In the genomic region with DNA sequence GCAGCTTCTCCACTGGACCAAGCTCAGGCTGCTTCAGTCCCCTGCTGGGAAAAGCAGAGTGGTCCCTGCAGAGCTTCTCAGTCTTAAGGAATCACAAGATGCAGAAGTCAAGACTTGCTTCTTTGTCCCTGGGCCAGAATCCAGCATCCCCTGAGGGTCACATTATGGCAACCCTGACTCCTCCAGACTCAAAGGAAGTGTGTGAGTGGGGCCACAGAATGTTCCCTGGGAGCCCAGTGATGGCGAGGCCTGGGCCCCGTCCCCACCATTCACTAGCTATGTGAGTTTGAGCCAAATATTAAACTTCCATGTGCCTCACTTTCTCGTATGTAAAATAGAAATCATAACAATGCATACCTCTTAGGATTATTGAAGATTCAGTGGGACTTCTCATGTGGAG, we compare ENCODE assay signal across 24 cellular contexts.
DNase-seq lines count a peak whose midpoint lies in the region; ATAC-seq and TF ChIP-seq lines count a peak whose summit lies in the region.
"Had no signal": no experiment of that assay in that cellular context is flagged by ENCODE, and none has a peak within 500 bp of the region (broad histone marks: within the 10 kb centered on the region; RNA-seq: fewer than 3 reads in every experiment).

No MANE protein-coding gene starts in this region.

- H3K4me1 Mint-ChIP-seq in nephron: peaks cover 53% of the 10 kb centered on the region
- H3K4me1 Mint-ChIP-seq: CD14-positive monocyte; CD4-positive, alpha-beta memory T cell; CD4-positive, CD25-positive, alpha-beta regulatory T cell; CD8-positive, alpha-beta memory T cell had no signal

- no peak overlapping the region for H3K4me3 ChIP-seq in mesenchymal stem cell (ENCODE audit: insufficient read depth in 1 of 2, low read depth in 1 of 2, low read length in 2 of 2)
- no peak overlapping the region for H3K4me3 ChIP-seq in osteoblast (ENCODE audit: insufficient read depth, low read length)
- no peak overlapping the region for H3K4me3 ChIP-seq in left lung
- H3K4me3 ChIP-seq: BLaER1, GM12878 had no signal

- TF ChIP-seq CTCF in nephron (IDR thresholded peaks at IDR 0.05; ENCODE audit: unreplicated experiment in 3 of 3) (no peak), osteoblast (IDR thresholded peaks at IDR 0.05; ENCODE audit: extremely low read depth, low read depth, low read length) (no peak), left lung (IDR thresholded peaks at IDR 0.05) (no peak)

- no peak overlapping the region for H3K23ac ChIP-seq in mesenchymal stem cell (ENCODE audit: low read length in 2 of 2)

- H4K20me1 ChIP-seq in osteoblast (ENCODE audit: insufficient read depth, low read length): no peaks in the 10 kb centered on the region
- H4K20me1 ChIP-seq: BLaER1 had no signal

- no peak overlapping the region for H2BK120ac ChIP-seq in mesenchymal stem cell (ENCODE audit: low read depth, low read length)

- no peak overlapping the region for H2BK12ac ChIP-seq in mesenchymal stem cell (ENCODE audit: low read length in 2 of 2)

- H3K4ac ChIP-seq in mesenchymal stem cell (ENCODE audit: low read depth in 1 of 2, low read length in 2 of 2): no peak overlapping the region

- DNase-seq in mesenchymal stem cell (no peak), osteoblast (ENCODE audit: insufficient read length, low spot score, missing footprints) (peak; percentile 42), left lung (no peak), posterior vena cava (ENCODE audit: low spot score) (no peak)
- DNase-seq: 8988T; ACHN; BE2C; C1 segment of cervical spinal cord; CD4-positive, alpha-beta memory T cell; CD4-positive, CD25-positive, alpha-beta regulatory T cell; CD8-positive, alpha-beta memory T cell; COR-L47; DMS 273 treated with DMSO at 0.1 percent for 48 hours; DMS153; DMS53; DMS79; DND-41; EL; GDM1 had no signal

- no peak overlapping the region for H3K9ac ChIP-seq in mesenchymal stem cell (ENCODE audit: low read length)
- H3K9ac ChIP-seq: BLaER1 had no signal

- H3K36me3 Mint-ChIP-seq in nephron (ENCODE audit: low read depth): no peaks in the 10 kb centered on the region
- H3K36me3 Mint-ChIP-seq: CD14-positive monocyte; CD4-positive, alpha-beta memory T cell; CD4-positive, CD25-positive, alpha-beta regulatory T cell; CD8-positive, alpha-beta memory T cell had no signal

- H3K4me1 ChIP-seq in mesenchymal stem cell (ENCODE audit: control insufficient read depth, insufficient read depth, low read depth, low read length): no peaks in the 10 kb centered on the region
- H3K4me1 ChIP-seq in osteoblast (ENCODE audit: insufficient read depth, low read length): no peaks in the 10 kb centered on the region
- H3K4me1 ChIP-seq in left lung: no peaks in the 10 kb centered on the region
- H3K4me1 ChIP-seq: BLaER1 had no signal

- H3K27ac ChIP-seq in mesenchymal stem cell (ENCODE audit: low read length, poor library complexity, severe bottlenecking) (no peak overlapping the region), osteoblast (ENCODE audit: low read depth, low read length) (no peak overlapping the region), left lung (no peak overlapping the region)
- H3K27ac ChIP-seq: BLaER1 had no signal

- no peaks in the 10 kb centered on the region for H3K79me2 ChIP-seq in osteoblast (ENCODE audit: insufficient read depth, low read length)

- H3K18ac ChIP-seq in mesenchymal stem cell (ENCODE audit: low read depth in 1 of 2, low read length in 2 of 2): no peak overlapping the region

- H2AFZ ChIP-seq in mesenchymal stem cell (ENCODE audit: low read depth, low read length): no peak overlapping the region
- H2AFZ ChIP-seq in osteoblast (ENCODE audit: low read length): no peak overlapping the region

- H3K9me3 ChIP-seq in mesenchymal stem cell (ENCODE audit: control insufficient read depth, low read length) (no peaks in the 10 kb centered on the region), osteoblast (ENCODE audit: low read depth, low read length) (no peaks in the 10 kb centered on the region), left lung (no peaks in the 10 kb centered on the region)
- H3K9me3 ChIP-seq: BE2C, BLaER1 had no signal

- no peak overlapping the region for H4K91ac ChIP-seq in mesenchymal stem cell (ENCODE audit: low read length)

- no peak overlapping the region for H2BK5ac ChIP-seq in mesenchymal stem cell (ENCODE audit: low read depth, low read length, poor library complexity, severe bottlenecking)

- intact Hi-C loops in left lung (cut with DNase I) (no loop called here), posterior vena cava (cut with DNase I) (no loop called here)

- no peak for ATAC-seq in left lung
- no peak for ATAC-seq in GM21576 (IDR thresholded peaks at IDR 0.05; ENCODE audit: unreplicated experiment)
- ATAC-seq: GM12878 had no signal

- no peaks in the 10 kb centered on the region for H3K36me3 ChIP-seq in mesenchymal stem cell (ENCODE audit: control insufficient read depth in 1 of 2, insufficient read depth in 2 of 2, low read depth in 1 of 2, low read length in 2 of 2)
- H3K36me3 ChIP-seq in osteoblast (ENCODE audit: insufficient read depth, low read length): no peaks in the 10 kb centered on the region
- no peaks in the 10 kb centered on the region for H3K36me3 ChIP-seq in left lung
- H3K36me3 ChIP-seq: BE2C, BLaER1 had no signal

- no peak overlapping the region for H4K8ac ChIP-seq in mesenchymal stem cell (ENCODE audit: low read length)

- peak overlapping the region; percentile 64 for H2BK15ac ChIP-seq in mesenchymal stem cell (ENCODE audit: low read depth, poor library complexity, severe bottlenecking)

- no peaks in the 10 kb centered on the region for H3K9me3 Mint-ChIP-seq in nephron
- H3K9me3 Mint-ChIP-seq: CD4-positive, CD25-positive, alpha-beta regulatory T cell; CD8-positive, alpha-beta memory T cell had no signal

- H3K27me3 Mint-ChIP-seq in nephron (ENCODE audit: low read depth): no peaks in the 10 kb centered on the region
- H3K27me3 Mint-ChIP-seq: CD4-positive, CD25-positive, alpha-beta regulatory T cell had no signal

- H3K27me3 ChIP-seq in mesenchymal stem cell (ENCODE audit: control insufficient read depth in 1 of 2, insufficient read depth in 1 of 2, low read length in 2 of 2) (peaks cover 0 to 24% of the 10 kb centered on the region in 2 experiments), osteoblast (ENCODE audit: insufficient read depth, low read length) (no peaks in the 10 kb centered on the region), left lung (peaks cover 0 to 5% of the 10 kb centered on the region in 2 donors)
- H3K27me3 ChIP-seq: BE2C, BLaER1 had no signal

- no CpG with 5 or more reads among the region's 3 CpGs for WGBS in mesenchymal stem cell

- no peak overlapping the region for H3K4me3 Mint-ChIP-seq in nephron
- H3K4me3 Mint-ChIP-seq: CD14-positive monocyte; CD4-positive, alpha-beta memory T cell; CD8-positive, alpha-beta memory T cell had no signal

- H3K27ac Mint-ChIP-seq in nephron: peak overlapping the region in 2 of 3 experiments; percentile 4 to 95
- H3K27ac Mint-ChIP-seq: CD4-positive, alpha-beta memory T cell; CD8-positive, alpha-beta memory T cell had no signal

- no peak overlapping the region for H3K14ac ChIP-seq in mesenchymal stem cell (ENCODE audit: low read length in 2 of 2)

- no peak overlapping the region for H2AK5ac ChIP-seq in mesenchymal stem cell (ENCODE audit: low read length, severe bottlenecking)

- H3K79me1 ChIP-seq in mesenchymal stem cell (replicated peaks; ENCODE audit: low read length, poor library complexity, severe bottlenecking): no peaks in the 10 kb centered on the region

- H3K4me2 ChIP-seq in mesenchymal stem cell (ENCODE audit: low read length, poor library complexity, severe bottlenecking) (no peak overlapping the region), osteoblast (ENCODE audit: insufficient read depth, low read length) (no peak overlapping the region)
- H3K4me2 ChIP-seq: BLaER1 had no signal
